Comparison of ENCODE assay signal across 27 cellular contexts in the genomic region with DNA sequence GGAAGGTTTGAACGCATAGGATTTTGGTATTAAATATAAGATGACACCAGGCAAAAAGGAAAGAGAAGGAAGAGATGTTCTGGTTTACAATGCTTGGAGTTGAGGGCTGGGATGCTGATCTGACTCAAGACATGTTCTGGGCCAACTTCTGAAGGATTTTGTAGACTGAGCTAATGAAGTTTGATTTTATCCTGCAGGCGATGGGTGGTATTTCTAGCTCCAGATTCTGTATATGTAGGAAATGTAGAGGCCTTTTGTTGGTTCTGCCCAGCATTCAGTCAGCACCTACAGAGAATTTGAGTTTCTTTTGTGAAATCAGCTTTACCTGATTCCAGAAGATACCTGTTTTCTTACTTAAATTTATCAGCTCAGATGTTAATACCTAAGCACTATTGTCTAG.
"Had no signal": no experiment of that assay in that cellular context is flagged by ENCODE, and none has a peak within 500 bp of the region (broad histone marks: within the 10 kb centered on the region; RNA-seq: fewer than 3 reads in every experiment).

No MANE protein-coding gene starts in this region.

- ATAC-seq: activated T-cell treated with anti-CD3 and anti-CD28 coated beads, Interleukin-2, amount 50 U/mL, for 72 hours; effector memory CD8-positive, alpha-beta T cell; esophagus mucosa; naive thymus-derived CD4-positive, alpha-beta T cell had no signal

- H3K4me1 Mint-ChIP-seq: activated B cell treated with CpG ODN at 0.5 μM for 24 hours, neural crest cell had no signal

- H3K27me3 Mint-ChIP-seq: activated B cell treated with CpG ODN at 0.5 μM for 24 hours; activated naive CD8-positive, alpha-beta T cell; effector memory CD8-positive, alpha-beta T cell; naive thymus-derived CD4-positive, alpha-beta T cell had no signal

- H3K27ac ChIP-seq: parathyroid adenoma, suprapubic skin, tibial nerve had no signal

- H3K27ac Mint-ChIP-seq: activated B cell treated with CpG ODN at 0.5 μM for 24 hours; activated naive CD8-positive, alpha-beta T cell; activated T-cell treated with anti-CD3 and anti-CD28 coated beads, Interleukin-2, amount 50 U/mL, for 72 hours; naive thymus-derived CD4-positive, alpha-beta T cell had no signal

- H3K9me3 Mint-ChIP-seq: activated B cell treated with CpG ODN at 0.5 μM for 24 hours; activated T-cell treated with anti-CD3 and anti-CD28 coated beads, Interleukin-2, amount 50 U/mL, for 72 hours; effector memory CD8-positive, alpha-beta T cell; naive thymus-derived CD4-positive, alpha-beta T cell; neural crest cell had no signal

- H3K9me3 ChIP-seq: right atrium auricular region, suprapubic skin, tibial nerve had no signal

- H3K4me1 ChIP-seq: parathyroid adenoma, suprapubic skin, tibial nerve had no signal

- DNase-seq: activated B cell treated with CpG ODN at 0.5 μM for 24 hours; activated CD4-positive, alpha-beta T cell treated with anti-CD3 and anti-CD28 coated beads, Interleukin-2, amount 50 U/mL, for 1 hour; activated naive CD4-positive, alpha-beta T cell treated with Interleukin-2 at 50 U/mL for 16 hours; activated T-cell treated with anti-CD3 and anti-CD28 coated beads for 4 hours; activated T-cell treated with anti-CD3 and anti-CD28 coated beads, Interleukin-2, amount 50 U/mL, for 72 hours; anterior cingulate cortex; caudate nucleus; cortex of kidney; effector memory CD8-positive, alpha-beta T cell; foreskin fibroblast; islet precursor cell; left ventricle myocardium superior; mammary epithelial cell; midbrain; naive thymus-derived CD4-positive, alpha-beta T cell; occipital lobe; stimulated activated CD4-positive, alpha-beta T cell treated with anti-CD3 and anti-CD28 coated beads, Interleukin-15, amount 100 ng/mL, for 24 hours; stimulated activated CD4-positive, alpha-beta T cell treated with anti-CD3 and anti-CD28 coated beads, Interleukin-2, amount 100 ng/mL, for 24 hours; stimulated activated naive CD4-positive, alpha-beta T cell; T-helper 2 cell had no signal

- H3K4me3 ChIP-seq: right atrium auricular region, suprapubic skin, tibial nerve had no signal

- H3K4me3 Mint-ChIP-seq: activated B cell treated with CpG ODN at 0.5 μM for 24 hours; activated naive CD8-positive, alpha-beta T cell; activated T-cell treated with anti-CD3 and anti-CD28 coated beads, Interleukin-2, amount 50 U/mL, for 72 hours; effector memory CD8-positive, alpha-beta T cell; naive thymus-derived CD4-positive, alpha-beta T cell; neural crest cell had no signal

- H3K27me3 ChIP-seq: right atrium auricular region, suprapubic skin, tibial nerve had no signal
